ENCODE assay signal across 2 cellular contexts in genomic region chr9:86795047-86795437, GRCh38.
TF ChIP-seq lines count a peak whose summit lies in the region.

No MANE protein-coding gene starts in this region.

TF ChIP-seq in SK-N-SH treated with all-trans-retinoic acid at 6 μM for 48 hours, 23 proteins besides CTCF, POLR2A, EP300 and RAD21 (continued from another document):
- TF ChIP-seq TSHZ2 (CRISPR knock-in tag; IDR thresholded peaks at IDR 0.05), result no peak
- TF ChIP-seq TOX (CRISPR knock-in tag; IDR thresholded peaks at IDR 0.05; ENCODE audit: borderline replicate concordance), result no peak
- TF ChIP-seq ZNF70 (CRISPR knock-in tag; IDR thresholded peaks at IDR 0.05), result no peak
- no peak for TF ChIP-seq POU6F1 (CRISPR knock-in tag; IDR thresholded peaks at IDR 0.05; ENCODE audit: borderline replicate concordance, low read depth)
- TF ChIP-seq ZFP30 (CRISPR knock-in tag; IDR thresholded peaks at IDR 0.05), result no peak
- TF ChIP-seq ARNTL (CRISPR knock-in tag; IDR thresholded peaks at IDR 0.05; ENCODE audit: borderline replicate concordance, low read depth), result no peak
- TF ChIP-seq PPARA (CRISPR knock-in tag; IDR thresholded peaks at IDR 0.05; ENCODE audit: borderline replicate concordance), result no peak
- no peak for TF ChIP-seq TCF4 (CRISPR knock-in tag; IDR thresholded peaks at IDR 0.05; ENCODE audit: borderline replicate concordance)
- no peak for TF ChIP-seq ZNF8 (CRISPR knock-in tag; IDR thresholded peaks at IDR 0.05)
- TF ChIP-seq PATZ1 (CRISPR knock-in tag; IDR thresholded peaks at IDR 0.05; ENCODE audit: borderline replicate concordance), result no peak
- TF ChIP-seq CREB5 (CRISPR knock-in tag; IDR thresholded peaks at IDR 0.05; ENCODE audit: low read depth), result no peak
- no peak for TF ChIP-seq CSRNP3 (CRISPR knock-in tag; IDR thresholded peaks at IDR 0.05)

TF ChIP-seq in SK-N-SH, 30 proteins besides CTCF, POLR2A, EP300 and RAD21 (continued from another document):
- no peak for TF ChIP-seq USF2 (IDR thresholded peaks at IDR 0.05; ENCODE audit: borderline replicate concordance, low read depth, low read length)
- no peak for TF ChIP-seq IRF3 (IDR thresholded peaks at IDR 0.05; ENCODE audit: low read depth, low read length)
- no peak for TF ChIP-seq FOSL2 (IDR thresholded peaks at IDR 0.05; ENCODE audit: borderline replicate concordance, low read depth)
- TF ChIP-seq RFX5 (IDR thresholded peaks at IDR 0.05; ENCODE audit: low read length), result no peak
